In genomic region chr12:25195056-25195971, GRCh38 we compare ENCODE assay signal across 1 cellular context.
TF ChIP-seq lines count a peak whose summit lies in the region.

TSS of gene DNAI7 (minus strand) at chr12:25195160. CDS start at chr12:25195078, 82 bp downstream.
A gene with protein sequence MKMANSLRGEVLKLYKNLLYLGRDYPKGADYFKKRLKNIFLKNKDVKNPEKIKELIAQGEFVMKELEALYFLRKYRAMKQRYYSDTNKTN (plus strand): TSS chr12:25195237. CDS start chr12:25203957, 8,720 bp downstream.

TF ChIP-seq in HEK293, 187 proteins besides CTCF, POLR2A, EP300 and RAD21 (continued from another document and continues in another):
- TF ChIP-seq, protein P1, sequence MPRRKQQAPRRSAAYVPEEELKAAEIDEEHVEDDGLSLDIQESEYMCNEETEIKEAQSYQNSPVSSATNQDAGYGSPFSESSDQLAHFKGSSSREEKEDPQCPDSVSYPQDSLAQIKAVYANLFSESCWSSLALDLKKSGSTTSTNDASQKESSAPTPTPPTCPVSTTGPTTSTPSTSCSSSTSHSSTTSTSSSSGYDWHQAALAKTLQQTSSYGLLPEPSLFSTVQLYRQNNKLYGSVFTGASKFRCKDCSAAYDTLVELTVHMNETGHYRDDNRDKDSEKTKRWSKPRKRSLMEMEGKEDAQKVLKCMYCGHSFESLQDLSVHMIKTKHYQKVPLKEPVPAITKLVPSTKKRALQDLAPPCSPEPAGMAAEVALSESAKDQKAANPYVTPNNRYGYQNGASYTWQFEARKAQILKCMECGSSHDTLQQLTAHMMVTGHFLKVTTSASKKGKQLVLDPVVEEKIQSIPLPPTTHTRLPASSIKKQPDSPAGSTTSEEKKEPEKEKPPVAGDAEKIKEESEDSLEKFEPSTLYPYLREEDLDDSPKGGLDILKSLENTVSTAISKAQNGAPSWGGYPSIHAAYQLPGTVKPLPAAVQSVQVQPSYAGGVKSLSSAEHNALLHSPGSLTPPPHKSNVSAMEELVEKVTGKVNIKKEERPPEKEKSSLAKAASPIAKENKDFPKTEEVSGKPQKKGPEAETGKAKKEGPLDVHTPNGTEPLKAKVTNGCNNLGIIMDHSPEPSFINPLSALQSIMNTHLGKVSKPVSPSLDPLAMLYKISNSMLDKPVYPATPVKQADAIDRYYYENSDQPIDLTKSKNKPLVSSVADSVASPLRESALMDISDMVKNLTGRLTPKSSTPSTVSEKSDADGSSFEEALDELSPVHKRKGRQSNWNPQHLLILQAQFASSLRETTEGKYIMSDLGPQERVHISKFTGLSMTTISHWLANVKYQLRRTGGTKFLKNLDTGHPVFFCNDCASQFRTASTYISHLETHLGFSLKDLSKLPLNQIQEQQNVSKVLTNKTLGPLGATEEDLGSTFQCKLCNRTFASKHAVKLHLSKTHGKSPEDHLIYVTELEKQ (tag by site-specific recombination; IDR thresholded peaks at IDR 0.05; ENCODE audit: borderline replicate concordance): no peak
- peak; percentile 71; the same call in 1 of the 2 replicates for TF ChIP-seq GLI4 (tag by site-specific recombination; IDR thresholded peaks at IDR 0.05)
- TF ChIP-seq ZNF155 (tag by site-specific recombination; IDR thresholded peaks at IDR 0.05): no peak
- TF ChIP-seq ZNF571 (tag by site-specific recombination; IDR thresholded peaks at IDR 0.05): no peak
- TF ChIP-seq ZNF175 (tag by site-specific recombination; IDR thresholded peaks at IDR 0.05): no peak
- TF ChIP-seq, protein P2, sequence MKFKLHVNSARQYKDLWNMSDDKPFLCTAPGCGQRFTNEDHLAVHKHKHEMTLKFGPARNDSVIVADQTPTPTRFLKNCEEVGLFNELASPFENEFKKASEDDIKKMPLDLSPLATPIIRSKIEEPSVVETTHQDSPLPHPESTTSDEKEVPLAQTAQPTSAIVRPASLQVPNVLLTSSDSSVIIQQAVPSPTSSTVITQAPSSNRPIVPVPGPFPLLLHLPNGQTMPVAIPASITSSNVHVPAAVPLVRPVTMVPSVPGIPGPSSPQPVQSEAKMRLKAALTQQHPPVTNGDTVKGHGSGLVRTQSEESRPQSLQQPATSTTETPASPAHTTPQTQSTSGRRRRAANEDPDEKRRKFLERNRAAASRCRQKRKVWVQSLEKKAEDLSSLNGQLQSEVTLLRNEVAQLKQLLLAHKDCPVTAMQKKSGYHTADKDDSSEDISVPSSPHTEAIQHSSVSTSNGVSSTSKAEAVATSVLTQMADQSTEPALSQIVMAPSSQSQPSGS (tag by site-specific recombination; IDR thresholded peaks at IDR 0.05; ENCODE audit: low read depth): no peak
- TF ChIP-seq ZNF560 (tag by site-specific recombination; IDR thresholded peaks at IDR 0.05; ENCODE audit: borderline replicate concordance): no peak
- TF ChIP-seq, protein P3, sequence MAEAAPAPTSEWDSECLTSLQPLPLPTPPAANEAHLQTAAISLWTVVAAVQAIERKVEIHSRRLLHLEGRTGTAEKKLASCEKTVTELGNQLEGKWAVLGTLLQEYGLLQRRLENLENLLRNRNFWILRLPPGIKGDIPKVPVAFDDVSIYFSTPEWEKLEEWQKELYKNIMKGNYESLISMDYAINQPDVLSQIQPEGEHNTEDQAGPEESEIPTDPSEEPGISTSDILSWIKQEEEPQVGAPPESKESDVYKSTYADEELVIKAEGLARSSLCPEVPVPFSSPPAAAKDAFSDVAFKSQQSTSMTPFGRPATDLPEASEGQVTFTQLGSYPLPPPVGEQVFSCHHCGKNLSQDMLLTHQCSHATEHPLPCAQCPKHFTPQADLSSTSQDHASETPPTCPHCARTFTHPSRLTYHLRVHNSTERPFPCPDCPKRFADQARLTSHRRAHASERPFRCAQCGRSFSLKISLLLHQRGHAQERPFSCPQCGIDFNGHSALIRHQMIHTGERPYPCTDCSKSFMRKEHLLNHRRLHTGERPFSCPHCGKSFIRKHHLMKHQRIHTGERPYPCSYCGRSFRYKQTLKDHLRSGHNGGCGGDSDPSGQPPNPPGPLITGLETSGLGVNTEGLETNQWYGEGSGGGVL (tag by site-specific recombination; IDR thresholded peaks at IDR 0.05): peak; percentile 56
- TF ChIP-seq ZNF510 (tag by site-specific recombination; IDR thresholded peaks at IDR 0.05; ENCODE audit: insufficient replicate concordance): no peak
- no peak for TF ChIP-seq ZNF311 (tag by site-specific recombination; IDR thresholded peaks at IDR 0.05; ENCODE audit: borderline replicate concordance)
- TF ChIP-seq, protein P4, sequence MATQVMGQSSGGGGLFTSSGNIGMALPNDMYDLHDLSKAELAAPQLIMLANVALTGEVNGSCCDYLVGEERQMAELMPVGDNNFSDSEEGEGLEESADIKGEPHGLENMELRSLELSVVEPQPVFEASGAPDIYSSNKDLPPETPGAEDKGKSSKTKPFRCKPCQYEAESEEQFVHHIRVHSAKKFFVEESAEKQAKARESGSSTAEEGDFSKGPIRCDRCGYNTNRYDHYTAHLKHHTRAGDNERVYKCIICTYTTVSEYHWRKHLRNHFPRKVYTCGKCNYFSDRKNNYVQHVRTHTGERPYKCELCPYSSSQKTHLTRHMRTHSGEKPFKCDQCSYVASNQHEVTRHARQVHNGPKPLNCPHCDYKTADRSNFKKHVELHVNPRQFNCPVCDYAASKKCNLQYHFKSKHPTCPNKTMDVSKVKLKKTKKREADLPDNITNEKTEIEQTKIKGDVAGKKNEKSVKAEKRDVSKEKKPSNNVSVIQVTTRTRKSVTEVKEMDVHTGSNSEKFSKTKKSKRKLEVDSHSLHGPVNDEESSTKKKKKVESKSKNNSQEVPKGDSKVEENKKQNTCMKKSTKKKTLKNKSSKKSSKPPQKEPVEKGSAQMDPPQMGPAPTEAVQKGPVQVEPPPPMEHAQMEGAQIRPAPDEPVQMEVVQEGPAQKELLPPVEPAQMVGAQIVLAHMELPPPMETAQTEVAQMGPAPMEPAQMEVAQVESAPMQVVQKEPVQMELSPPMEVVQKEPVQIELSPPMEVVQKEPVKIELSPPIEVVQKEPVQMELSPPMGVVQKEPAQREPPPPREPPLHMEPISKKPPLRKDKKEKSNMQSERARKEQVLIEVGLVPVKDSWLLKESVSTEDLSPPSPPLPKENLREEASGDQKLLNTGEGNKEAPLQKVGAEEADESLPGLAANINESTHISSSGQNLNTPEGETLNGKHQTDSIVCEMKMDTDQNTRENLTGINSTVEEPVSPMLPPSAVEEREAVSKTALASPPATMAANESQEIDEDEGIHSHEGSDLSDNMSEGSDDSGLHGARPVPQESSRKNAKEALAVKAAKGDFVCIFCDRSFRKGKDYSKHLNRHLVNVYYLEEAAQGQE (tag by site-specific recombination; IDR thresholded peaks at IDR 0.05): no peak
- no peak for TF ChIP-seq OSR2 (tag by site-specific recombination; IDR thresholded peaks at IDR 0.05)
- TF ChIP-seq ZNF274 (IDR thresholded peaks at IDR 0.05; ENCODE audit: low read length): no peak
- no peak for TF ChIP-seq ZNF274 (tag by site-specific recombination; IDR thresholded peaks at IDR 0.05; ENCODE audit: borderline replicate concordance)
- no peak for TF ChIP-seq ZNF223 (tag by site-specific recombination; IDR thresholded peaks at IDR 0.05)
- TF ChIP-seq, protein P5, sequence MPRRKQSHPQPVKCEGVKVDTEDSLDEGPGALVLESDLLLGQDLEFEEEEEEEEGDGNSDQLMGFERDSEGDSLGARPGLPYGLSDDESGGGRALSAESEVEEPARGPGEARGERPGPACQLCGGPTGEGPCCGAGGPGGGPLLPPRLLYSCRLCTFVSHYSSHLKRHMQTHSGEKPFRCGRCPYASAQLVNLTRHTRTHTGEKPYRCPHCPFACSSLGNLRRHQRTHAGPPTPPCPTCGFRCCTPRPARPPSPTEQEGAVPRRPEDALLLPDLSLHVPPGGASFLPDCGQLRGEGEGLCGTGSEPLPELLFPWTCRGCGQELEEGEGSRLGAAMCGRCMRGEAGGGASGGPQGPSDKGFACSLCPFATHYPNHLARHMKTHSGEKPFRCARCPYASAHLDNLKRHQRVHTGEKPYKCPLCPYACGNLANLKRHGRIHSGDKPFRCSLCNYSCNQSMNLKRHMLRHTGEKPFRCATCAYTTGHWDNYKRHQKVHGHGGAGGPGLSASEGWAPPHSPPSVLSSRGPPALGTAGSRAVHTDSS (tag by site-specific recombination; IDR thresholded peaks at IDR 0.05): no peak
- TF ChIP-seq KLF1 (tag by site-specific recombination; IDR thresholded peaks at IDR 0.05): no peak
- no peak for TF ChIP-seq ZNF302 (tag by site-specific recombination; IDR thresholded peaks at IDR 0.05; ENCODE audit: low read depth)
- 0 out of 2 replicates have a peak, but pooled peaks have one; percentile 62 for TF ChIP-seq ZBTB1 (tag by site-specific recombination; IDR thresholded peaks at IDR 0.05)
- TF ChIP-seq ZNF558 (tag by site-specific recombination; IDR thresholded peaks at IDR 0.05): no peak
- no peak for TF ChIP-seq PRDM1 (tag by site-specific recombination; IDR thresholded peaks at IDR 0.05)
- TF ChIP-seq HOXC10 (CRISPR knock-in tag; IDR thresholded peaks at IDR 0.05): no peak
- no peak for TF ChIP-seq ZNF239 (tag by site-specific recombination; IDR thresholded peaks at IDR 0.05)
- TF ChIP-seq, protein P6, sequence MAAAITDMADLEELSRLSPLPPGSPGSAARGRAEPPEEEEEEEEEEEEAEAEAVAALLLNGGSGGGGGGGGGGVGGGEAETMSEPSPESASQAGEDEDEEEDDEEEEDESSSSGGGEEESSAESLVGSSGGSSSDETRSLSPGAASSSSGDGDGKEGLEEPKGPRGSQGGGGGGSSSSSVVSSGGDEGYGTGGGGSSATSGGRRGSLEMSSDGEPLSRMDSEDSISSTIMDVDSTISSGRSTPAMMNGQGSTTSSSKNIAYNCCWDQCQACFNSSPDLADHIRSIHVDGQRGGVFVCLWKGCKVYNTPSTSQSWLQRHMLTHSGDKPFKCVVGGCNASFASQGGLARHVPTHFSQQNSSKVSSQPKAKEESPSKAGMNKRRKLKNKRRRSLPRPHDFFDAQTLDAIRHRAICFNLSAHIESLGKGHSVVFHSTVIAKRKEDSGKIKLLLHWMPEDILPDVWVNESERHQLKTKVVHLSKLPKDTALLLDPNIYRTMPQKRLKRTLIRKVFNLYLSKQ (tag by site-specific recombination; IDR thresholded peaks at IDR 0.05; ENCODE audit: borderline replicate concordance): no peak
- TF ChIP-seq ZNF404 (tag by site-specific recombination; IDR thresholded peaks at IDR 0.05): no peak
- no peak for TF ChIP-seq ZNF624 (tag by site-specific recombination; IDR thresholded peaks at IDR 0.05)
- TF ChIP-seq, protein P7, sequence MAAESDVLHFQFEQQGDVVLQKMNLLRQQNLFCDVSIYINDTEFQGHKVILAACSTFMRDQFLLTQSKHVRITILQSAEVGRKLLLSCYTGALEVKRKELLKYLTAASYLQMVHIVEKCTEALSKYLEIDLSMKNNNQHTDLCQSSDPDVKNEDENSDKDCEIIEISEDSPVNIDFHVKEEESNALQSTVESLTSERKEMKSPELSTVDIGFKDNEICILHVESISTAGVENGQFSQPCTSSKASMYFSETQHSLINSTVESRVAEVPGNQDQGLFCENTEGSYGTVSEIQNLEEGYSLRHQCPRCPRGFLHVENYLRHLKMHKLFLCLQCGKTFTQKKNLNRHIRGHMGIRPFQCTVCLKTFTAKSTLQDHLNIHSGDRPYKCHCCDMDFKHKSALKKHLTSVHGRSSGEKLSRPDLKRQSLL (tag by site-specific recombination; IDR thresholded peaks at IDR 0.05): no peak
- TF ChIP-seq ZNF140 (tag by site-specific recombination; IDR thresholded peaks at IDR 0.05): no peak
- no peak for TF ChIP-seq ZNF37A (tag by site-specific recombination; IDR thresholded peaks at IDR 0.05)
- TF ChIP-seq GLIS1 (tag by site-specific recombination; IDR thresholded peaks at IDR 0.05): peak; percentile 79
- peak; percentile 74 for TF ChIP-seq SP3 (tag by site-specific recombination; IDR thresholded peaks at IDR 0.05)
- TF ChIP-seq ZNF248 (tag by site-specific recombination; IDR thresholded peaks at IDR 0.05): no peak
- no peak for TF ChIP-seq ZNF76 (tag by site-specific recombination; IDR thresholded peaks at IDR 0.05; ENCODE audit: borderline replicate concordance, low read depth)
- no peak for TF ChIP-seq ZNF654 (tag by site-specific recombination; IDR thresholded peaks at IDR 0.05; ENCODE audit: low read depth)
- TF ChIP-seq WT1 (tag by site-specific recombination; IDR thresholded peaks at IDR 0.05): 0 out of 2 replicates have a peak, but pooled peaks have one; percentile 33
- TF ChIP-seq ZNF626 (tag by site-specific recombination; IDR thresholded peaks at IDR 0.05): no peak
- TF ChIP-seq ZSCAN18 (tag by site-specific recombination; IDR thresholded peaks at IDR 0.05): no peak
- TF ChIP-seq ZNF600 (tag by site-specific recombination; IDR thresholded peaks at IDR 0.05): peak; percentile 83; the same call in 1 of the 2 replicates
- TF ChIP-seq, protein P8, sequence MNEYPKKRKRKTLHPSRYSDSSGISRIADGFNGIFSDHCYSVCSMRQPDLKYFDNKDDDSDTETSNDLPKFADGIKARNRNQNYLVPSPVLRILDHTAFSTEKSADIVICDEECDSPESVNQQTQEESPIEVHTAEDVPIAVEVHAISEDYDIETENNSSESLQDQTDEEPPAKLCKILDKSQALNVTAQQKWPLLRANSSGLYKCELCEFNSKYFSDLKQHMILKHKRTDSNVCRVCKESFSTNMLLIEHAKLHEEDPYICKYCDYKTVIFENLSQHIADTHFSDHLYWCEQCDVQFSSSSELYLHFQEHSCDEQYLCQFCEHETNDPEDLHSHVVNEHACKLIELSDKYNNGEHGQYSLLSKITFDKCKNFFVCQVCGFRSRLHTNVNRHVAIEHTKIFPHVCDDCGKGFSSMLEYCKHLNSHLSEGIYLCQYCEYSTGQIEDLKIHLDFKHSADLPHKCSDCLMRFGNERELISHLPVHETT (tag by site-specific recombination; IDR thresholded peaks at IDR 0.05): no peak; the same call in 1 of the 2 replicates
- TF ChIP-seq ZNF692 (tag by site-specific recombination; IDR thresholded peaks at IDR 0.05): no peak; the same call in 1 of the 2 replicates
- TF ChIP-seq ZFP37 (tag by site-specific recombination; IDR thresholded peaks at IDR 0.05): no peak
